Comparison of ENCODE assay signal across 16 cellular contexts in the genomic region with DNA sequence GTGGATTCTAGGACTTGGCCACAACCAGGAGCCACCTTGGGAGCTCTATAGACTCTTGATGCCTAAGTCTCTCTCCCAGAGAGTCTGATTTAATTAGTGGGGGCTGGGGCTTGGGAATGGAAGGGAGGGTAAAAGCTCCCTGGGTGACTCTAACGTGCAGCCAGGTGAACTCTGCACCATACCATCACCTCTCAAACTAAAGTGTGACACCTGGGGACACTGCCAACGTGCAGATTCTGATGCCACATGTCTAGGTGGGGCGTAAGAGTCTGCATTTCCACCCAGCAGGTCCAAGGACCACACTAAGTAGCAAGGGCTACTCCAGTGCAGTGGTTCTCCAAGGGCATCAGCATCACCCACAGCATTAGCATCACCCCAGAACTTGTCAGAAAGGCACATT. TPM values are rescaled to one million over a fixed set of nuclear protein-coding genes. Genes with fewer than 3 reads are reported as not detected.
DNase-seq lines count a peak whose midpoint lies in the region; ATAC-seq, FAIRE-seq and TF ChIP-seq lines count a peak whose summit lies in the region.
"Had no signal": no experiment of that assay in that cellular context is flagged by ENCODE, and none has a peak within 500 bp of the region (broad histone marks: within the 10 kb centered on the region; RNA-seq: fewer than 3 reads in every experiment).

No MANE protein-coding gene starts in this region.

- CTCF ChIA-PET in GM12878 (lab: Yijun Ruan, JAX): interaction anchor here (0.8 to 26.0 kb wide), 9 partner anchors 9 to 208 kb away, joined by 3 to 756 read pairs (median 15); partner anchors contain the start of genes PPA1 and TYSND1

- H3K9me3 Mint-ChIP-seq in activated T-cell treated with anti-CD3 and anti-CD28 coated beads, Interleukin-2, amount 50 U/mL, for 4 hours: no peaks in the 10 kb centered on the region
- H3K9me3 Mint-ChIP-seq: CD8-positive, alpha-beta T cell had no signal

- no peak for FAIRE-seq in GM12878 (lab: Jason Lieb, UNC)
- FAIRE-seq: A549, H54, K562 had no signal

- no peak overlapping the region for H3K27ac ChIP-seq in BLaER1
- peak overlapping the region; percentile 88 for H3K27ac ChIP-seq in GM12878 (ENCODE audit: control insufficient read depth, insufficient read depth)
- H3K27ac ChIP-seq in liver (ENCODE audit: low read depth in 1 of 2, low read length in 2 of 2): no peak overlapping the region
- H3K27ac ChIP-seq in substantia nigra (ENCODE audit: low read depth, low read length, poor library complexity, severe bottlenecking): peak overlapping the region; percentile 46

- BruUV-seq in GM12878 (replicated peaks; lab: Mats Ljungman, UMichigan): no TSS peak

- H3K9ac ChIP-seq in BLaER1: no peak overlapping the region
- no peak overlapping the region; the same call in 1 of the 2 replicates for H3K9ac ChIP-seq in GM12878 (ENCODE audit: control insufficient read depth, insufficient read depth, low read length)
- H3K9ac ChIP-seq in liver (ENCODE audit: low read depth in 1 of 2, low read length in 2 of 2): no peak overlapping the region

- RAD21 ChIA-PET in GM12878 (lab: Charles Lee; ENCODE audit: unreplicated experiment): interaction anchor here (1.1 to 19.9 kb wide), 9 partner anchors 9 to 208 kb away, joined by 3 to 675 read pairs (median 23); partner anchors contain the start of genes PPA1 and TYSND1

- H3K36me3 Mint-ChIP-seq in activated T-cell treated with anti-CD3 and anti-CD28 coated beads, Interleukin-2, amount 50 U/mL, for 4 hours (ENCODE audit: insufficient read depth): no peaks in the 10 kb centered on the region
- H3K36me3 Mint-ChIP-seq: CD8-positive, alpha-beta T cell had no signal

- H3K4me2 ChIP-seq in BLaER1 (peak overlapping the region; percentile 86), GM12878 (ENCODE audit: control insufficient read depth, insufficient read depth) (peak overlapping the region; percentile 78; the same call in 1 of the 2 replicates)
- H3K4me2 ChIP-seq: A549 had no signal

- TF ChIP-seq CTCF in GM12878 (IDR thresholded peaks at IDR 0.05 in 2 of 3, conservative IDR thresholded peaks at IDR 0.05 in 1 of 3; ENCODE audit: control insufficient read depth in 2 of 3, extremely low read depth in 1 of 3, insufficient read depth in 1 of 3, low read depth in 3 of 3, low read length in 3 of 3): no peak
- no peak for TF ChIP-seq CTCF in liver (IDR thresholded peaks at IDR 0.05; ENCODE audit: low read depth, low read length, missing input control)

- WGBS in GM12878 (ENCODE audit: insufficient coverage, insufficient replicate concordance, low lambda C conversion rate, missing lambda C conversion rate): 67% methylated on average over 3 of the region's 3 CpGs
- WGBS in liver: 31% methylated on average over 3 of the region's 3 CpGs

- TF ChIP-seq POLR2A in GM12878 (IDR thresholded peaks at IDR 0.05; ENCODE audit: low read depth, low read length): no peak

- H3K36me3 ChIP-seq in BLaER1 (no peaks in the 10 kb centered on the region), GM12878 (ENCODE audit: control insufficient read depth in 2 of 2, insufficient read depth in 2 of 2, low read length in 1 of 2) (no peaks in the 10 kb centered on the region; a peak in 2 of 4 replicates), liver (ENCODE audit: control insufficient read depth in 4 of 4, insufficient read depth in 3 of 4, low read depth in 1 of 4, low read length in 3 of 4) (no peaks in the 10 kb centered on the region)

- POLR2A ChIA-PET in GM12878 (lab: Charles Lee): interaction anchor here (0.7 to 2.4 kb wide), 9 partner anchors 61 to 402 kb away, joined by 3 to 14 read pairs (median 4); no protein-coding TSS in a partner anchor

- peaks cover 10% of the 10 kb centered on the region; the same call in 1 of the 2 replicates for H3K79me2 ChIP-seq in GM12878 (ENCODE audit: control insufficient read depth, insufficient read depth, low read length)

- H3K9me3 ChIP-seq in BLaER1 (no peaks in the 10 kb centered on the region), GM12878 (replicated peaks; ENCODE audit: control insufficient read depth, insufficient read depth, low read length) (no peaks in the 10 kb centered on the region), liver (ENCODE audit: control insufficient read depth in 4 of 4, low read length in 3 of 4) (no peaks in the 10 kb centered on the region)
- H3K9me3 ChIP-seq: A549 had no signal

- no peaks in the 10 kb centered on the region for H3K27me3 ChIP-seq in BLaER1
- no peaks in the 10 kb centered on the region for H3K27me3 ChIP-seq in GM12878 (replicated peaks in 1 of 2; ENCODE audit: control insufficient read depth in 2 of 2, insufficient read depth in 2 of 2, low read length in 1 of 2)
- H3K27me3 ChIP-seq in liver (ENCODE audit: control insufficient read depth in 4 of 4, insufficient read depth in 4 of 4, low read length in 3 of 4): no peaks in the 10 kb centered on the region

- H4K20me1 ChIP-seq in BLaER1: peaks cover 20% of the 10 kb centered on the region
- no peaks in the 10 kb centered on the region for H4K20me1 ChIP-seq in GM12878 (ENCODE audit: control insufficient read depth, insufficient read depth)

- no peak for TF ChIP-seq EP300 in GM12878 (IDR thresholded peaks at IDR 0.05; ENCODE audit: borderline replicate concordance in 1 of 2, control insufficient read depth in 1 of 2, low read depth in 2 of 2, low read length in 2 of 2)

- intact Hi-C loops in GM12878 (cut with micrococcal nuclease; ENCODE audit: unreplicated experiment): loop anchor here (2.0 kb wide), 1 partner anchor 81 kb away; no protein-coding TSS in a partner anchor

- TF ChIP-seq RAD21 in GM12878 (IDR thresholded peaks at IDR 0.05; ENCODE audit: insufficient read depth, low read depth, low read length) (no peak), liver (IDR thresholded peaks at IDR 0.05) (no peak)

- no peak for DNase-seq in GM12878 (ENCODE audit: low read depth, low spot score)
- DNase-seq in substantia nigra (lab: John Stamatoyannopoulos, UW): no peak
- no peak for DNase-seq in activated T-cell treated with anti-CD3 and anti-CD28 coated beads, Interleukin-2, amount 50 U/mL, for 4 hours
- no peak for DNase-seq in Kasumi-1 (lab: John Stamatoyannopoulos, UW)
- no peak for DNase-seq in RPMI8226
- DNase-seq: CD8-positive, alpha-beta T cell; NCI-H1092 treated with DMSO at 0.1 percent for 48 hours; NCI-H1436 treated with DMSO at 0.1 percent for 48 hours; NCI-H1930; NCI-H69 had no signal

- SMC1A ChIA-PET in GM12878 (lab: Charles Lee; ENCODE audit: uncharacterized antibody, unreplicated experiment): interaction anchor here (1.0 to 6.2 kb wide), 19 partner anchors 8 to 239 kb away, joined by 3 to 77 read pairs (median 6); partner anchors contain the start of genes EIF4EBP2, PPA1, SAR1A and TYSND1

- H3K4me3 ChIP-seq in BLaER1: no peak overlapping the region
- H3K4me3 ChIP-seq in GM12878: no peak overlapping the region
- H3K4me3 ChIP-seq in liver (ENCODE audit: low read depth in 1 of 3, low read length in 3 of 3): no peak overlapping the region
- H3K4me3 ChIP-seq: A549, K562 had no signal

- H3K4me1 Mint-ChIP-seq in activated T-cell treated with anti-CD3 and anti-CD28 coated beads, Interleukin-2, amount 50 U/mL, for 4 hours (ENCODE audit: low read depth): peaks cover 17% of the 10 kb centered on the region

- no peak overlapping the region for H3K4me3 Mint-ChIP-seq in activated T-cell treated with anti-CD3 and anti-CD28 coated beads, Interleukin-2, amount 50 U/mL, for 4 hours
- H3K4me3 Mint-ChIP-seq: CD8-positive, alpha-beta T cell had no signal

- in situ Hi-C loops in GM12878 (cut with MboI): no loop called here

- no peak overlapping the region for H2AFZ ChIP-seq in GM12878 (ENCODE audit: control insufficient read depth, low read depth, low read length)

- H3K4me1 ChIP-seq in BLaER1 (peaks cover 43% of the 10 kb centered on the region), GM12878 (ENCODE audit: control insufficient read depth, insufficient read depth, low read length) (peaks cover 51% of the 10 kb centered on the region), liver (ENCODE audit: control insufficient read depth in 4 of 4, insufficient read depth in 4 of 4, low read length in 3 of 4) (peaks cover 3 to 27% (median 13%) of the 10 kb centered on the region in 4 donors)

- H3K27me3 Mint-ChIP-seq in activated T-cell treated with anti-CD3 and anti-CD28 coated beads, Interleukin-2, amount 50 U/mL, for 4 hours (ENCODE audit: low read depth): no peaks in the 10 kb centered on the region

- no peak for ATAC-seq in GM12878
- ATAC-seq in activated T-cell treated with anti-CD3 and anti-CD28 coated beads, Interleukin-2, amount 50 U/mL, for 4 hours: no peak
- ATAC-seq: A549; CD8-positive, alpha-beta T cell; Panc1 had no signal

RNA-seq across cellular contexts. Expression of gene LRRC20, which starts 28.3 kb away (rescaled TPM):
- total RNA-seq in GM12878 (2013; cell fraction: nucleolus; rRNA removed): 15.6 and 22.4 TPM in 2 replicates
- total RNA-seq in GM12878 (2014; rRNA removed): 19.4 and 24.5 TPM in 2 replicates
- 10.0 and 10.2 TPM in 2 replicates for total RNA-seq in GM12878 (2014; rRNA removed; fragmentation: Illumina TruSeq; extraction: Trizol)
- total RNA-seq in GM12878 (2021): 25.9 and 27.6 TPM in 2 replicates
- polyA plus RNA-seq in GM12878 (2011; ENCODE audit: low read depth): 6.0 TPM
- 14.9 and 28.0 TPM in 2 replicates for polyA plus RNA-seq in GM12878 (2011; rRNA removed)
- 44.5 and 50.8 TPM in 2 replicates for polyA plus RNA-seq in GM12878 (2011; cell fraction: cytosol; rRNA removed)
- 34.0 and 36.2 TPM in 2 replicates for polyA plus RNA-seq in GM12878 (2011; cell fraction: nucleus; rRNA removed)
- 8.8 and 11.6 TPM in 2 replicates for polyA plus RNA-seq in GM12878 (2012)
- polyA plus RNA-seq in GM12878 (2014; fragmentation: Illumina TruSeq; extraction: Trizol): 13.5 and 21.5 TPM in 2 replicates
- 1 to 10 TPM; 3.5 to 6.9 TPM for polyA plus RNA-seq in GM12878 (2014; fragmentation: Nextera tagmentation; extraction: Ambion mirVana)
- 23.2 and 24.4 TPM in 2 replicates for polyA plus RNA-seq in GM12878 (2014; rRNA removed)
- polyA plus RNA-seq in GM12878 (2016; fragmentation: Nextera tagmentation; extraction: Ambion mirVana): 10 to 100 TPM; 13.3 to 15.7 TPM
- polyA minus RNA-seq in GM12878 (2011; rRNA and poly(A)+ RNA removed): 24.5 and 25.4 TPM in 2 replicates
- 5.6 and 6.5 TPM in 2 replicates for polyA minus RNA-seq in GM12878 (2011; cell fraction: cytosol; rRNA and poly(A)+ RNA removed)
- 6.8 and 9.7 TPM in 2 replicates for polyA minus RNA-seq in GM12878 (2011; cell fraction: nucleus; rRNA and poly(A)+ RNA removed)
- 10 to 100 TPM in 1 of 2 donors, 1 to 10 TPM in 1; 9.3 to 13.4 TPM for total RNA-seq in liver
- 10 to 100 TPM in 1 of 2 donors, 1 to 10 TPM in 1; 8.0 to 15.5 TPM for polyA plus RNA-seq in liver
- total RNA-seq in activated T-cell treated with anti-CD3 and anti-CD28 coated beads, Interleukin-2, amount 50 U/mL, for 4 hours: 10 to 100 TPM in 1 of 3 donors, 1 to 10 TPM in 2; 5.3 to 11.3 (median 7.6) TPM

RNA-seq across cellular contexts. Expression of gene EIF4EBP2, which starts 49.8 kb away (rescaled TPM):
- 8.3 and 9.5 TPM in 2 replicates for total RNA-seq in GM12878 (2013; cell fraction: nucleolus; rRNA removed)
- 23.2 and 25.4 TPM in 2 replicates for total RNA-seq in GM12878 (2014; rRNA removed)
- total RNA-seq in GM12878 (2014; rRNA removed; fragmentation: Illumina TruSeq; extraction: Trizol): 32.2 and 32.9 TPM in 2 replicates
- 48.5 TPM in 2 replicates for total RNA-seq in GM12878 (2021)
- 22.0 TPM for polyA plus RNA-seq in GM12878 (2011; ENCODE audit: low read depth)
- polyA plus RNA-seq in GM12878 (2011; rRNA removed): 25.7 and 29.4 TPM in 2 replicates
- 19.5 and 28.3 TPM in 2 replicates for polyA plus RNA-seq in GM12878 (2011; cell fraction: cytosol; rRNA removed)
- polyA plus RNA-seq in GM12878 (2011; cell fraction: nucleus; rRNA removed): 9.4 and 11.6 TPM in 2 replicates
- polyA plus RNA-seq in GM12878 (2012): 25.3 and 27.3 TPM in 2 replicates
- 51.3 and 64.0 TPM in 2 replicates for polyA plus RNA-seq in GM12878 (2014; fragmentation: Illumina TruSeq; extraction: Trizol)
- 10 to 100 TPM; 14.4 to 20.4 TPM for polyA plus RNA-seq in GM12878 (2014; fragmentation: Nextera tagmentation; extraction: Ambion mirVana)
- polyA plus RNA-seq in GM12878 (2014; rRNA removed): 23.1 and 24.0 TPM in 2 replicates
- 10 to 100 TPM; 34.4 to 35.8 TPM for polyA plus RNA-seq in GM12878 (2016; fragmentation: Nextera tagmentation; extraction: Ambion mirVana)
- 33.9 and 34.3 TPM in 2 replicates for polyA minus RNA-seq in GM12878 (2011; rRNA and poly(A)+ RNA removed)
- polyA minus RNA-seq in GM12878 (2011; cell fraction: cytosol; rRNA and poly(A)+ RNA removed): 17.0 and 23.4 TPM in 2 replicates
- 4.8 and 7.5 TPM in 2 replicates for polyA minus RNA-seq in GM12878 (2011; cell fraction: nucleus; rRNA and poly(A)+ RNA removed)
- 10 to 100 TPM; 38.3 to 70.0 TPM for total RNA-seq in liver
- 10 to 100 TPM; 25.7 to 27.7 TPM for polyA plus RNA-seq in liver
- 10 to 100 TPM; 28.0 to 29.4 (median 28.3) TPM for total RNA-seq in activated T-cell treated with anti-CD3 and anti-CD28 coated beads, Interleukin-2, amount 50 U/mL, for 4 hours

Comparison
In these comparisons a context has a peak if more than half of its experiments do, and no peak if none do; other contexts are left out.
1. H3K27ac ChIP-seq: peak in GM12878 (single experiment) and substantia nigra (single experiment); none in BLaER1 (single experiment) and liver (0 of 2).